ENCODE assay signal across 26 cellular contexts in the genomic region with DNA sequence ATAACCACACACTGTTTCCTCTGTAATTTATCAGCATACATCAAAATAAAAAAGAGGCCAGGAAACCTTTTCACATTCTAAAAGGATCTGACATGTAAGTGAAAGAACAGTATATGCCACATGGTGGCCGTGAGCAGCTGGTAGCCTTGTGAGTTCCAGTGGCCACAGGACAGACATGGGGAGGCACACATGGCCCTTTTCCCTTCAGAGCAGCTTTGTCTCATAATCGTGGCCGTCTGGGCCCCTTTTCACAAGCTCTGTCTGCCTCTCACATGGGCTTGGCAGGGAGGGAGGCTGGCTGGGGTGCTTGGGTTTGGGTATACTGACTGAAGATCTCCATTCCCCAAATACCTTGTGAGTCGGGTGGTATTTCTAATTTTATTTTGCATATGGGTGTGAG. TPM values are rescaled to one million over a fixed set of nuclear protein-coding genes. Genes with fewer than 3 reads are reported as not detected.
DNase-seq lines count a peak whose midpoint lies in the region; ATAC-seq and TF ChIP-seq lines count a peak whose summit lies in the region.
"Had no signal": no experiment of that assay in that cellular context is flagged by ENCODE, and none has a peak within 500 bp of the region (broad histone marks: within the 10 kb centered on the region; RNA-seq: fewer than 3 reads in every experiment).

No MANE protein-coding gene starts in this region.

- H3K27ac ChIP-seq in dorsolateral prefrontal cortex (peak overlapping the region in 56 of 59 donors; percentile 22 to 93 (median 85)), sigmoid colon (no peak overlapping the region), gastrocnemius medialis (no peak overlapping the region)
- H3K27ac ChIP-seq: 22Rv1, ascending aorta, tibial artery had no signal

- TF ChIP-seq CTCF in dorsolateral prefrontal cortex (IDR thresholded peaks at IDR 0.05 in 54 of 56, conservative IDR thresholded peaks at IDR 0.05 in 2 of 56; ENCODE audit: low read depth in 1 of 56, partially characterized antibody in 56 of 56) (peak in 1 of 56 donors; percentile 6), sigmoid colon (IDR thresholded peaks at IDR 0.05) (no peak), gastrocnemius medialis (IDR thresholded peaks at IDR 0.05 in 4 of 5, conservative IDR thresholded peaks at IDR 0.05 in 1 of 5) (no peak)

- WGBS in sigmoid colon, 2 donors: 6 to 14% methylated on average over 4 of the region's 4 CpGs

- intact Hi-C loops in dorsolateral prefrontal cortex (cut with DNase I): no loop called here
- intact Hi-C loops in sigmoid colon (cut with DNase I): no loop called here
- intact Hi-C loops in gastrocnemius medialis (cut with DNase I; ENCODE audit: low total_unique reads): no loop called here

- peak; percentile 23 for DNase-seq in DMS53 (lab: John Stamatoyannopoulos, UW)
- DNase-seq in DMS53 treated with DMSO at 0.1 percent for 48 hours (lab: John Stamatoyannopoulos, UW; ENCODE audit: unreplicated experiment): no peak
- DNase-seq in NCI-H524 (lab: John Stamatoyannopoulos, UW): peak; percentile 92 to 93
- DNase-seq in dorsolateral prefrontal cortex: peak in 5 of 10 donors; percentile 33 to 68 (median 56)
- DNase-seq in sigmoid colon: peak; percentile 40
- no peak for DNase-seq in gastrocnemius medialis
- DNase-seq: activated CD4-positive, alpha-beta T cell treated with anti-CD3 and anti-CD28 coated beads for 48 hours; COR-L47; effector CD8-positive, alpha-beta T cell; EL; foreskin melanocyte; HCEC 1CT; KG1; mammary epithelial cell; NCI-H187; NCI-H226; occipital lobe; stimulated activated CD4-positive, alpha-beta T cell treated with anti-CD3 and anti-CD28 coated beads, Interleukin-12 subunit alpha, Interleukin-12 subunit beta, amount 100 ng/mL, for 4 hours had no signal

- H3K4me3 ChIP-seq in dorsolateral prefrontal cortex: peak overlapping the region in 46 of 59 donors; percentile 2 to 80 (median 70)
- H3K4me3 ChIP-seq in sigmoid colon: no peak overlapping the region
- no peak overlapping the region for H3K4me3 ChIP-seq in gastrocnemius medialis
- H3K4me3 ChIP-seq: ascending aorta, tibial artery had no signal

- ATAC-seq in gastrocnemius medialis (no peak), HG03175 (IDR thresholded peaks at IDR 0.05; ENCODE audit: unreplicated experiment) (no peak), HG03378 (IDR thresholded peaks at IDR 0.05; ENCODE audit: unreplicated experiment) (no peak)
- ATAC-seq: activated naive CD4-positive, alpha-beta T cell treated with anti-CD3 and anti-CD28 coated beads, Interleukin-2, amount 50 U/mL, for 72 hours; esophagus mucosa had no signal

- H3K9me3 ChIP-seq in sigmoid colon (no peaks in the 10 kb centered on the region), gastrocnemius medialis (no peaks in the 10 kb centered on the region)
- H3K9me3 ChIP-seq: ascending aorta, tibial artery had no signal

- in situ Hi-C loops in gastrocnemius medialis (cut with MboI; ENCODE audit: low sequenced_read_pairs in 4 of 4): no loop called here

- no peak for TF ChIP-seq EP300 in sigmoid colon (IDR thresholded peaks at IDR 0.05)

- peaks cover 0 to 27% (median 26%) of the 10 kb centered on the region in 4 donors for H3K4me1 ChIP-seq in sigmoid colon
- peaks cover 10 to 23% of the 10 kb centered on the region in 2 donors for H3K4me1 ChIP-seq in gastrocnemius medialis

- H3K27me3 ChIP-seq in dorsolateral prefrontal cortex (peaks cover 0 to 12% (median 0%) of the 10 kb centered on the region in 45 donors), sigmoid colon (peaks cover 38 to 95% (median 68%) of the 10 kb centered on the region in 3 donors), gastrocnemius medialis (peaks cover 47 to 58% (median 58%) of the 10 kb centered on the region in 3 donors)

- no peaks in the 10 kb centered on the region for H3K36me3 ChIP-seq in sigmoid colon
- H3K36me3 ChIP-seq in gastrocnemius medialis: no peaks in the 10 kb centered on the region
- H3K36me3 ChIP-seq: ascending aorta, tibial artery had no signal

- TF ChIP-seq POLR2A in sigmoid colon (IDR thresholded peaks at IDR 0.05): no peak
- no peak for TF ChIP-seq POLR2A in gastrocnemius medialis (IDR thresholded peaks at IDR 0.05)

RNA-seq across cellular contexts. Expression of a gene that starts 1.5 kb away (rescaled TPM):
- 100 to 1,000 TPM in 1 of 120 experiments, 10 to 100 TPM in 119; 19.6 to 100 (median 62.4) TPM for total RNA-seq in dorsolateral prefrontal cortex
- total RNA-seq in sigmoid colon: 1 to 10 TPM in 2 of 4 donors, under 1 TPM in 2; 0.49 to 1.9 (median 1.0) TPM
- under 1 TPM in 1 of 3 donors, not detected in 2; 0.67 TPM for polyA plus RNA-seq in sigmoid colon
- total RNA-seq in gastrocnemius medialis: not detected
- total RNA-seq: activated naive CD4-positive, alpha-beta T cell treated with anti-CD3 and anti-CD28 coated beads, Interleukin-2, amount 50 U/mL, for 72 hours; ascending aorta; esophagus mucosa; mammary epithelial cell; T-helper 1 cell treated with Interleukin-12 subunit alpha and Interleukin-12 subunit beta and Interleukin-4 antibody, amounts not matched to agents 30 ng/mL and 1 ng/mL, for 36 hours had no signal
- polyA plus RNA-seq: mammary epithelial cell had no signal

RNA-seq across cellular contexts. Expression of a gene that starts 38.5 kb away (rescaled TPM):
- total RNA-seq in dorsolateral prefrontal cortex (100 to 1,000 TPM in 1 of 120 experiments, 10 to 100 TPM in 119; 19.9 to 103 (median 62.0) TPM), sigmoid colon (1 to 10 TPM in 3 of 4 donors, under 1 TPM in 1; 0.28 to 2.1 (median 1.2) TPM), gastrocnemius medialis (under 1 TPM in 2 of 4 donors, not detected in 2; 0.05 TPM)
- 1 to 10 TPM; 1.8 to 6.5 (median 5.5) TPM for polyA plus RNA-seq in sigmoid colon

RNA-seq across cellular contexts. Expression of a gene that starts 45.0 kb away (rescaled TPM):
- total RNA-seq in dorsolateral prefrontal cortex: 100 to 1,000 TPM in 30 of 120 experiments, 10 to 100 TPM in 90; 63.6 to 149 (median 93.0) TPM
- total RNA-seq in sigmoid colon: 10 to 100 TPM; 59.7 to 96.1 (median 77.7) TPM
- polyA plus RNA-seq in sigmoid colon: 10 to 100 TPM; 14.8 to 21.0 (median 18.0) TPM
- 100 to 1,000 TPM; 114 to 178 (median 120) TPM for total RNA-seq in gastrocnemius medialis

Comparison
In these comparisons a context has a peak if more than half of its experiments do, and no peak if none do; other contexts are left out.
1. DNase-seq: peak in DMS53 (single experiment), NCI-H524 (2 of 2) and sigmoid colon (single experiment); none in DMS53 treated with DMSO at 0.1 percent for 48 hours (single experiment) and gastrocnemius medialis (0 of 2).
2. H3K27ac ChIP-seq: peak in dorsolateral prefrontal cortex (56 of 59); none in sigmoid colon (0 of 4) and gastrocnemius medialis (0 of 4).
3. H3K4me3 ChIP-seq: peak in dorsolateral prefrontal cortex (46 of 59); none in sigmoid colon (0 of 4) and gastrocnemius medialis (0 of 4).
4. RNA of a gene that starts 1.5 kb away (total RNA-seq): 19.6 to 100 TPM in dorsolateral prefrontal cortex; 0.49 to 1.9 TPM in sigmoid colon and not detected in gastrocnemius medialis; every median in the first group is over 4 times any median in the second.
5. RNA of a gene that starts 38.5 kb away (total RNA-seq): 19.9 to 103 TPM in dorsolateral prefrontal cortex; 0.28 to 2.1 TPM in sigmoid colon and 0.05 TPM in gastrocnemius medialis; every median in the first group is over 4 times any median in the second.